33 cellular contexts compared by ENCODE assay signal in genomic region chr1:93840956-93841482, GRCh38.
"Had no signal": no experiment of that assay in that cellular context is flagged by ENCODE, and none has a peak within 500 bp of the region (broad histone marks: within the 10 kb centered on the region; RNA-seq: fewer than 3 reads in every experiment).

No MANE protein-coding gene starts in this region.

- H3K36me3 Mint-ChIP-seq: activated naive CD4-positive, alpha-beta T cell treated with anti-CD3 and anti-CD28 coated beads, Interleukin-2, amount 10 ng/mL, durations not matched to agents 7 days and 5 days; activated naive CD4-positive, alpha-beta T cell treated with anti-CD3 and anti-CD28 coated beads, Interleukin-2, amount 50 U/mL, for 72 hours had no signal

- ATAC-seq: activated CD4-positive, alpha-beta T cell treated with anti-CD3 and anti-CD28 coated beads for 36 hours; activated naive CD4-positive, alpha-beta T cell treated with anti-CD3 and anti-CD28 coated beads, Interleukin-2, amount 50 U/mL, for 72 hours; gastroesophageal sphincter; heart right ventricle; T-helper 17 cell had no signal

- H3K27me3 ChIP-seq: ascending aorta, breast epithelium, cardiac muscle cell, colonic mucosa, dorsolateral prefrontal cortex, esophagus squamous epithelium, gastroesophageal sphincter, heart right ventricle had no signal

- H3K4me3 ChIP-seq: ascending aorta, breast epithelium, cardiac muscle cell, colonic mucosa, dorsolateral prefrontal cortex, esophagus squamous epithelium, gastroesophageal sphincter, heart right ventricle had no signal

- H3K4me1 ChIP-seq: breast epithelium had no signal

- H3K4me3 Mint-ChIP-seq: activated CD4-positive, alpha-beta memory T cell treated with anti-CD3 and anti-CD28 coated beads, Interleukin-2, amount 10 ng/mL, durations not matched to agents 7 days and 5 days; activated CD4-positive, alpha-beta T cell treated with anti-CD3 and anti-CD28 coated beads for 36 hours; activated CD4-positive, alpha-beta T cell treated with anti-CD3 and anti-CD28 coated beads, Interleukin-2, amount 10 ng/mL, durations not matched to agents 24 days and 14 days; activated naive CD4-positive, alpha-beta T cell treated with anti-CD3 and anti-CD28 coated beads, Interleukin-2, amount 10 ng/mL, durations not matched to agents 7 days and 5 days; activated naive CD8-positive, alpha-beta T cell treated with anti-CD3 and anti-CD28 coated beads, Interleukin-2, amount 10 ng/mL, durations not matched to agents 7 days and 5 days; activated T-helper 1 cell treated with anti-CD3 and anti-CD28 coated beads, Interleukin-12 subunit alpha, Interleukin-12 subunit beta, Interleukin-2, Interleukin-4 antibody, amounts not matched to agents 30 ng/mL and 10 ng/mL and 1 ng/mL, durations not matched to agents 14 hours and 24 hours and 36 hours; brain; endodermal cell; T-helper 17 cell; T-helper 2 cell treated with Interferon-gamma antibody and Interleukin-4, amounts not matched to agents 5 μg/mL and 100 μg/mL, for 36 hours had no signal

- H3K9me3 Mint-ChIP-seq: activated CD4-positive, alpha-beta memory T cell treated with anti-CD3 and anti-CD28 coated beads, Interleukin-2, amount 10 ng/mL, durations not matched to agents 7 days and 5 days; activated CD4-positive, alpha-beta T cell treated with anti-CD3 and anti-CD28 coated beads, Interleukin-2, amount 10 ng/mL, durations not matched to agents 24 days and 14 days; activated naive CD4-positive, alpha-beta T cell treated with anti-CD3 and anti-CD28 coated beads, Interleukin-2, amount 10 ng/mL, durations not matched to agents 7 days and 5 days; activated naive CD4-positive, alpha-beta T cell treated with anti-CD3 and anti-CD28 coated beads, Interleukin-2, amount 50 U/mL, for 72 hours; activated naive CD8-positive, alpha-beta T cell treated with anti-CD3 and anti-CD28 coated beads, Interleukin-2, amount 10 ng/mL, durations not matched to agents 7 days and 5 days; activated T-helper 1 cell treated with anti-CD3 and anti-CD28 coated beads, Interleukin-12 subunit alpha, Interleukin-12 subunit beta, Interleukin-2, Interleukin-4 antibody, amounts not matched to agents 30 ng/mL and 10 ng/mL and 1 ng/mL, durations not matched to agents 14 hours and 24 hours and 36 hours; activated T-helper 2 cell treated with anti-CD3 and anti-CD28 coated beads, Interferon-gamma antibody, Interleukin-2, Interleukin-4, amounts not matched to agents 10 μg/mL and 5 μg/mL and 100 μg/mL, durations not matched to agents 14 hours and 24 hours and 36 hours; T-helper 2 cell treated with Interferon-gamma antibody and Interleukin-4, amounts not matched to agents 5 μg/mL and 100 μg/mL, for 36 hours had no signal

- H3K27me3 Mint-ChIP-seq: activated CD4-positive, alpha-beta T cell treated with anti-CD3 and anti-CD28 coated beads for 36 hours; activated naive CD4-positive, alpha-beta T cell treated with anti-CD3 and anti-CD28 coated beads, Interleukin-2, amount 10 ng/mL, durations not matched to agents 7 days and 5 days; activated naive CD8-positive, alpha-beta T cell treated with anti-CD3 and anti-CD28 coated beads, Interleukin-2, amount 10 ng/mL, durations not matched to agents 7 days and 5 days; T-helper 17 cell had no signal

- H3K27ac ChIP-seq: ascending aorta, breast epithelium, cardiac muscle cell, colonic mucosa, dorsolateral prefrontal cortex, esophagus squamous epithelium, gastroesophageal sphincter, heart right ventricle had no signal

- H3K27ac Mint-ChIP-seq: activated CD4-positive, alpha-beta memory T cell treated with anti-CD3 and anti-CD28 coated beads, Interleukin-2, amount 10 ng/mL, durations not matched to agents 7 days and 5 days; activated CD4-positive, alpha-beta T cell treated with anti-CD3 and anti-CD28 coated beads for 36 hours; activated CD4-positive, alpha-beta T cell treated with anti-CD3 and anti-CD28 coated beads, Interleukin-2, amount 10 ng/mL, durations not matched to agents 24 days and 14 days; activated naive CD4-positive, alpha-beta T cell treated with anti-CD3 and anti-CD28 coated beads, Interleukin-2, amount 10 ng/mL, durations not matched to agents 7 days and 5 days; activated naive CD4-positive, alpha-beta T cell treated with anti-CD3 and anti-CD28 coated beads, Interleukin-2, amount 50 U/mL, for 72 hours; activated naive CD8-positive, alpha-beta T cell treated with anti-CD3 and anti-CD28 coated beads, Interleukin-2, amount 10 ng/mL, durations not matched to agents 7 days and 5 days; activated T-helper 1 cell treated with anti-CD3 and anti-CD28 coated beads, Interleukin-12 subunit alpha, Interleukin-12 subunit beta, Interleukin-2, Interleukin-4 antibody, amounts not matched to agents 30 ng/mL and 10 ng/mL and 1 ng/mL, durations not matched to agents 14 hours and 24 hours and 36 hours; activated T-helper 2 cell treated with anti-CD3 and anti-CD28 coated beads, Interferon-gamma antibody, Interleukin-2, Interleukin-4, amounts not matched to agents 10 μg/mL and 5 μg/mL and 100 μg/mL, durations not matched to agents 14 hours and 24 hours and 36 hours; brain; endodermal cell; T-helper 17 cell; T-helper 2 cell treated with Interferon-gamma antibody and Interleukin-4, amounts not matched to agents 5 μg/mL and 100 μg/mL, for 36 hours had no signal

- H3K9me3 ChIP-seq: ascending aorta, breast epithelium, colonic mucosa, esophagus squamous epithelium, gastroesophageal sphincter, heart right ventricle had no signal

- H3K36me3 ChIP-seq: ascending aorta, breast epithelium, cardiac muscle cell, colonic mucosa had no signal

- DNase-seq: activated CD4-positive, alpha-beta memory T cell treated with anti-CD3 and anti-CD28 coated beads, Interleukin-2, amount 10 ng/mL, durations not matched to agents 7 days and 5 days; activated CD4-positive, alpha-beta T cell treated with anti-CD3 and anti-CD28 coated beads for 36 hours; activated CD4-positive, alpha-beta T cell treated with anti-CD3 and anti-CD28 coated beads, Interleukin-2, amount 10 ng/mL, durations not matched to agents 24 days and 14 days; activated CD4-positive, CD25-positive, alpha-beta regulatory T cell; activated CD4-positive, CD25-positive, alpha-beta regulatory T cell treated with anti-CD3 and anti-CD28 coated beads, Interleukin-2, amount 50 U/mL, for 72 hours; activated CD8-positive, alpha-beta memory T cell treated with anti-CD3 and anti-CD28 coated beads, Interleukin-2, amount 50 U/mL, for 4 hours; activated gamma-delta T cell; activated naive CD4-positive, alpha-beta T cell; activated naive CD4-positive, alpha-beta T cell treated with anti-CD3 and anti-CD28 coated beads, Interleukin-2, amount 10 ng/mL, durations not matched to agents 7 days and 5 days; activated naive CD8-positive, alpha-beta T cell treated with anti-CD3 and anti-CD28 coated beads, Interleukin-2, amount 10 ng/mL, durations not matched to agents 7 days and 5 days; activated T-cell treated with anti-CD3 and anti-CD28 coated beads, Interleukin-2, amount 50 U/mL, for 1 hour; activated T-cell treated with anti-CD3 and anti-CD28 coated beads, Interleukin-2, amount 50 U/mL, for 48 hours; central memory CD4-positive, alpha-beta T cell; cerebellar nuclear complex; colonic mucosa; dorsolateral prefrontal cortex; effector memory CD4-positive, alpha-beta T cell; endodermal cell; esophagus squamous epithelium; foreskin melanocyte; heart right ventricle; T-helper 1 cell; T-helper 17 cell; T1000 had no signal
